Comparison of ENCODE assay signal across 1 cellular context in the genomic region with DNA sequence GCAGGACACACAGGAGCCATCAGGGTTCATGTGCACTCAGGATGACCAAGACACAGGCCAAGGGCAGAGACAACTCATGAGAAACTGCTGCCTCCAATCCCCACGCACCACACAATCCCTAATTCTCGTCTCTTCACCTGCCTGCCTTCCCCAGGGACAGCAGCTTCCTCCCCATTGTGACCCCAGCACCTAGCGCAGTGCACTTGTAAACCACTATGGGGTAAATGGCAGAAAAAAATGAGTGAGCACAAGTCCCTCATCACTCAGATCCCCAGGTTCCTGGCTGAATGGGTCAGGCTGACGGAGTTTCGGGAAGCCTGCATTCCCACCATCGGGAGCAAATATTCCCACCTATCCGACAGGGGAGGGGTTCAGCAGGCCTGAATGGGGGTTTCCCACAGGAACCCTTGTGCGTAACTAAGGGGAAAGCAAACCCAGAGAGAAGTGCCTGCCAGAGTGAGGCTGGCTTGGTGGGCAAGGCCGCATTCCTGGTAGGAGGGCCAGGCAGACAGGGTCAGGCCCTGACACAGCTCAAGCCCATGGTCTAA.
TF ChIP-seq lines count a peak whose summit lies in the region.

No MANE protein-coding gene starts in this region.

TF ChIP-seq in WTC11, 78 proteins besides CTCF, POLR2A, EP300 and RAD21:
- TF ChIP-seq NFATC4 (CRISPR knock-in tag; IDR thresholded peaks at IDR 0.05): no peak
- TF ChIP-seq, protein P1, sequence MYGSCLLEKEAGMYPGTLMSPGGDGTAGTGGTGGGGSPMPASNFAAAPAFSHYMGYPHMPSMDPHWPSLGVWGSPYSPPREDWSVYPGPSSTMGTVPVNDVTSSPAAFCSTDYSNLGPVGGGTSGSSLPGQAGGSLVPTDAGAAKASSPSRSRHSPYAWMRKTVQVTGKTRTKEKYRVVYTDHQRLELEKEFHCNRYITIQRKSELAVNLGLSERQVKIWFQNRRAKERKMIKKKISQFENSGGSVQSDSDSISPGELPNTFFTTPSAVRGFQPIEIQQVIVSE (CRISPR knock-in tag; IDR thresholded peaks at IDR 0.05; ENCODE audit: borderline replicate concordance): no peak
- no peak for TF ChIP-seq ELF4 (CRISPR knock-in tag; IDR thresholded peaks at IDR 0.05; ENCODE audit: low read depth)
- TF ChIP-seq, protein P2, sequence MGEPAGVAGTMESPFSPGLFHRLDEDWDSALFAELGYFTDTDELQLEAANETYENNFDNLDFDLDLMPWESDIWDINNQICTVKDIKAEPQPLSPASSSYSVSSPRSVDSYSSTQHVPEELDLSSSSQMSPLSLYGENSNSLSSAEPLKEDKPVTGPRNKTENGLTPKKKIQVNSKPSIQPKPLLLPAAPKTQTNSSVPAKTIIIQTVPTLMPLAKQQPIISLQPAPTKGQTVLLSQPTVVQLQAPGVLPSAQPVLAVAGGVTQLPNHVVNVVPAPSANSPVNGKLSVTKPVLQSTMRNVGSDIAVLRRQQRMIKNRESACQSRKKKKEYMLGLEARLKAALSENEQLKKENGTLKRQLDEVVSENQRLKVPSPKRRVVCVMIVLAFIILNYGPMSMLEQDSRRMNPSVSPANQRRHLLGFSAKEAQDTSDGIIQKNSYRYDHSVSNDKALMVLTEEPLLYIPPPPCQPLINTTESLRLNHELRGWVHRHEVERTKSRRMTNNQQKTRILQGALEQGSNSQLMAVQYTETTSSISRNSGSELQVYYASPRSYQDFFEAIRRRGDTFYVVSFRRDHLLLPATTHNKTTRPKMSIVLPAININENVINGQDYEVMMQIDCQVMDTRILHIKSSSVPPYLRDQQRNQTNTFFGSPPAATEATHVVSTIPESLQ (CRISPR knock-in tag; IDR thresholded peaks at IDR 0.05): no peak
- TF ChIP-seq, protein P3, sequence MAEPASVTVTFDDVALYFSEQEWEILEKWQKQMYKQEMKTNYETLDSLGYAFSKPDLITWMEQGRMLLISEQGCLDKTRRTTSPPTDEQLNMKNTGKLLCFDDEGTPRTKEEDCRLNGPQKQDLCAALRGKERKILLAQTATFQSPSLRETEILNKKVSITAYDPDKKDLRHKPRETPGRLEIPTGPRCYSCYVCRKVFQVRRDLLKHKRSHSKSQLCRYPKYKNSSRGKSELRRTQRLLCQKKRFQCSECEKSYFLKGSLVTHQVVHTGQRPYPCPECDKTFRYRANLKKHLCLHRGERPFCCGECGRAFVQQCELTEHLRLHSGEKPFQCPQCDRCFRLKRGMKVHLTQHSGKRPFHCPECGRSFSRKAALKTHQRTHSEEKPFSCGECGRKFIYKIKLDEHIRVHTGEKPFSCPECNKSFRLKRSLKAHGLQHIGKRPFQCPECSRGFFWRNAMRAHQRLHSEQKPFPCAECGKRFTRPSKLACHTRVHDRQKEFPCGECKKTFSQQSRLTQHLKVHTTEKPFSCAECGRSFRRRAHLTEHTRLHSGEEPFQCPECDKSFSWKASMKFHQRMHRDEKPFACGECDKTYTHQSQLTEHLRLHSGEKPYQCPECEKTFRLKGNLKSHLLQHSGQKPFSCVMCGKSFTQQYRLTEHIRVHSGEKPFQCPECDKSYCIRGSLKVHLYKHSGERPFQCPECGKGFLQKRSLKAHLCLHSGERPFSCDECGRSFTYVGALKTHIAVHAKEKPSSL (CRISPR knock-in tag; conservative IDR thresholded peaks at IDR 0.05): no peak
- TF ChIP-seq, protein P4, sequence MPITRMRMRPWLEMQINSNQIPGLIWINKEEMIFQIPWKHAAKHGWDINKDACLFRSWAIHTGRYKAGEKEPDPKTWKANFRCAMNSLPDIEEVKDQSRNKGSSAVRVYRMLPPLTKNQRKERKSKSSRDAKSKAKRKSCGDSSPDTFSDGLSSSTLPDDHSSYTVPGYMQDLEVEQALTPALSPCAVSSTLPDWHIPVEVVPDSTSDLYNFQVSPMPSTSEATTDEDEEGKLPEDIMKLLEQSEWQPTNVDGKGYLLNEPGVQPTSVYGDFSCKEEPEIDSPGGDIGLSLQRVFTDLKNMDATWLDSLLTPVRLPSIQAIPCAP (CRISPR knock-in tag; IDR thresholded peaks at IDR 0.05): no peak
